ENCODE assay signal across 15 cellular contexts in the genomic region with DNA sequence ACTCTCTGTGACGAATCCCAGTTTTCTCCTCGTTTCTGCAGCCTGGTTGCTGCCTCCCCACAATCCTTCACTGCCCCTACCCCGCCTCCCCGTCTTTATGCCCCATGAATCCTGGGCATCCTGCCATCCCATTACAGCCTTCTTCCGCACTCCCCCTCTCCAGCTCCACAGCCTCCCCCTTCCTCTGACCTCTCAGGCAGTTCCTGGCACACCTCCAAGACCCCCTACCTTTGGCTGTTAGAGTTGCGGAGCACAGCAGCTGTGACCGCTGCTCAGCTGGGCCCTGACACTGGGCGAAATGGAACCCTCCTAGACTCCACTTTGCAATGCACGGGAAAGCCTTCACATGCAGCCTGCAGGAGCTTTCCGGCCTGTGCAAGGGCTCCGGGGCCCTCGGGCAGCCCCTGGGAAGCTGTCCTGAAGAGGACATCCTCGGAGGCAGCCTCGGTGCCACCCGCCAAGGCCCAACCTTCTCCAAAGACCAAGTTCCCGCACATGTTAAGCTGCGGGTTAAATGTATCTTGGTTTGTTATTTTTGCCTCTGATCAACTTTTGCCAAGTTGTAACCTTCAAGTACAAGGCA.
DNase-seq lines count a peak whose midpoint lies in the region; TF ChIP-seq lines count a peak whose summit lies in the region.
"Had no signal": no experiment of that assay in that cellular context is flagged by ENCODE, and none has a peak within 500 bp of the region (broad histone marks: within the 10 kb centered on the region; RNA-seq: fewer than 3 reads in every experiment).

No MANE protein-coding gene starts in this region.

- H3K27ac ChIP-seq in HEK293 (ENCODE audit: extremely low read depth, low read depth, low read length) (peak overlapping the region; percentile 24; the same call in 1 of the 2 replicates), layer of hippocampus (ENCODE audit: low read depth, low read length) (peak overlapping the region; percentile 63)
- H3K27ac ChIP-seq: psoas muscle had no signal

- H3K9me3 Mint-ChIP-seq in immature natural killer cell: peaks cover 0 to 2% (median 0%) of the 10 kb centered on the region in 6 donors

- POLR2A ChIA-PET in HEK293 (lab: Yijun Ruan, JAX): no interaction called here

- DNase-seq in Ammon's horn (ENCODE audit: low spot score) (peak; percentile 83), anterior cingulate cortex (lab: John Stamatoyannopoulos, UW) (peak in 46 of 58 donors; percentile 4 to 82 (median 36)), UCSD-AML1 (lab: John Stamatoyannopoulos, UW; ENCODE audit: unreplicated experiment) (no peak), AG08395 (ENCODE audit: low spot score) (no peak), immature natural killer cell (no peak)
- no peak for DNase-seq in activated CD8-positive, alpha-beta memory T cell treated with anti-CD3 and anti-CD28 coated beads, Interleukin-2, amount 50 U/mL, for 4 hours
- DNase-seq: activated CD4-positive, alpha-beta T cell treated with anti-CD3 and anti-CD28 coated beads for 36 hours; activated gamma-delta T cell; HCEC 1CT; MV-4-11; psoas muscle; stimulated activated CD4-positive, alpha-beta T cell treated with anti-CD3 and anti-CD28 coated beads, Interleukin-1b, Interleukin-23, amount 100 ng/mL, for 48 hours had no signal

- CTCF ChIA-PET in HEK293 (lab: Yijun Ruan, JAX): interaction anchor here (0.6 to 5.6 kb wide), 2 partner anchors 162 to 258 kb away, joined by 3 to 27 read pairs; no protein-coding TSS in a partner anchor

- peak; percentile 18; the same call in 1 of the 2 replicates for TF ChIP-seq CTCF in HEK293 (tag by site-specific recombination; IDR thresholded peaks at IDR 0.05)

- peaks cover 17% of the 10 kb centered on the region for H3K4me1 ChIP-seq in HEK293 (ENCODE audit: control insufficient read depth, insufficient read depth, low read length)

- peaks cover 2 to 9% (median 8%) of the 10 kb centered on the region in 3 donors for H3K27me3 Mint-ChIP-seq in immature natural killer cell (ENCODE audit: low read depth in 3 of 3)

- H3K4me3 Mint-ChIP-seq in immature natural killer cell: no peak overlapping the region
- H3K4me3 Mint-ChIP-seq: activated CD4-positive, alpha-beta T cell treated with anti-CD3 and anti-CD28 coated beads for 36 hours; B cell had no signal

- H3K36me3 Mint-ChIP-seq in immature natural killer cell: no peaks in the 10 kb centered on the region

- H3K9me3 ChIP-seq in HEK293 (ENCODE audit: control insufficient read depth, insufficient read depth, low read depth, low read length): no peaks in the 10 kb centered on the region
- H3K9me3 ChIP-seq: psoas muscle had no signal

- H3K4me1 Mint-ChIP-seq in immature natural killer cell: no peaks in the 10 kb centered on the region
- H3K4me1 Mint-ChIP-seq: activated CD4-positive, alpha-beta T cell treated with anti-CD3 and anti-CD28 coated beads for 36 hours; B cell had no signal

- no peaks in the 10 kb centered on the region for H3K36me3 ChIP-seq in HEK293 (ENCODE audit: control insufficient read depth in 2 of 2, insufficient read depth in 1 of 2, low read length in 2 of 2)

- no peak overlapping the region for H3K27ac Mint-ChIP-seq in immature natural killer cell
- H3K27ac Mint-ChIP-seq: activated CD4-positive, alpha-beta T cell treated with anti-CD3 and anti-CD28 coated beads for 36 hours; B cell had no signal

- no peak overlapping the region for H3K4me3 ChIP-seq in HEK293 (ENCODE audit: low read depth, low read length)
- H3K4me3 ChIP-seq: psoas muscle had no signal

- H3K27me3 ChIP-seq in layer of hippocampus (ENCODE audit: control insufficient read depth, insufficient read depth, low read length): no peaks in the 10 kb centered on the region

TF ChIP-seq in HEK293, 187 proteins besides CTCF, POLR2A, EP300 and RAD21 (continues in another document):
- TF ChIP-seq SCRT1 (tag by site-specific recombination; IDR thresholded peaks at IDR 0.05; ENCODE audit: borderline replicate concordance) (no peak), ZNF561 (tag by site-specific recombination; IDR thresholded peaks at IDR 0.05; ENCODE audit: borderline replicate concordance) (no peak), SCRT2 (tag by site-specific recombination; IDR thresholded peaks at IDR 0.05) (no peak), ZNF37A (tag by site-specific recombination; IDR thresholded peaks at IDR 0.05) (no peak), ZNF677 (tag by site-specific recombination; IDR thresholded peaks at IDR 0.05) (no peak), ZNF596 (tag by site-specific recombination; IDR thresholded peaks at IDR 0.05) (no peak), GLIS2 (tag by site-specific recombination; IDR thresholded peaks at IDR 0.05) (peak; percentile 75; the same call in 1 of the 2 replicates), ZNF670 (tag by site-specific recombination; IDR thresholded peaks at IDR 0.05; ENCODE audit: low read depth) (no peak), ZNF16 (tag by site-specific recombination; IDR thresholded peaks at IDR 0.05; ENCODE audit: low read depth) (no peak), WT1 (tag by site-specific recombination; IDR thresholded peaks at IDR 0.05) (peak; percentile 51), ZNF830 (tag by site-specific recombination; IDR thresholded peaks at IDR 0.05; ENCODE audit: low read depth) (no peak), ZNF514 (tag by site-specific recombination; IDR thresholded peaks at IDR 0.05) (no peak), ZNF529 (tag by site-specific recombination; IDR thresholded peaks at IDR 0.05; ENCODE audit: insufficient replicate concordance) (no peak), ZNF133 (tag by site-specific recombination; IDR thresholded peaks at IDR 0.05) (no peak), SP7 (tag by site-specific recombination; IDR thresholded peaks at IDR 0.05) (no peak), ZNF114 (tag by site-specific recombination; IDR thresholded peaks at IDR 0.05) (no peak), ZNF169 (tag by site-specific recombination; IDR thresholded peaks at IDR 0.05) (no peak), PRDM1 (tag by site-specific recombination; IDR thresholded peaks at IDR 0.05) (no peak), ZNF610 (tag by site-specific recombination; IDR thresholded peaks at IDR 0.05; ENCODE audit: borderline replicate concordance) (0 out of 2 replicates have a peak, but pooled peaks have one; percentile 54), ZNF776 (tag by site-specific recombination; IDR thresholded peaks at IDR 0.05; ENCODE audit: borderline replicate concordance) (no peak), ZNF621 (tag by site-specific recombination; IDR thresholded peaks at IDR 0.05) (no peak), ZNF366 (tag by site-specific recombination; conservative IDR thresholded peaks at IDR 0.05) (no peak), ZNF785 (tag by site-specific recombination; IDR thresholded peaks at IDR 0.05) (no peak)
- TF ChIP-seq, protein P1, sequence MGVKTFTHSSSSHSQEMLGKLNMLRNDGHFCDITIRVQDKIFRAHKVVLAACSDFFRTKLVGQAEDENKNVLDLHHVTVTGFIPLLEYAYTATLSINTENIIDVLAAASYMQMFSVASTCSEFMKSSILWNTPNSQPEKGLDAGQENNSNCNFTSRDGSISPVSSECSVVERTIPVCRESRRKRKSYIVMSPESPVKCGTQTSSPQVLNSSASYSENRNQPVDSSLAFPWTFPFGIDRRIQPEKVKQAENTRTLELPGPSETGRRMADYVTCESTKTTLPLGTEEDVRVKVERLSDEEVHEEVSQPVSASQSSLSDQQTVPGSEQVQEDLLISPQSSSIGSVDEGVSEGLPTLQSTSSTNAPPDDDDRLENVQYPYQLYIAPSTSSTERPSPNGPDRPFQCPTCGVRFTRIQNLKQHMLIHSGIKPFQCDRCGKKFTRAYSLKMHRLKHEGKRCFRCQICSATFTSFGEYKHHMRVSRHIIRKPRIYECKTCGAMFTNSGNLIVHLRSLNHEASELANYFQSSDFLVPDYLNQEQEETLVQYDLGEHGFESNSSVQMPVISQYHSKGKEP (tag by site-specific recombination; IDR thresholded peaks at IDR 0.05): 0 out of 2 replicates have a peak, but pooled peaks have one; percentile 9
- TF ChIP-seq, protein P2, sequence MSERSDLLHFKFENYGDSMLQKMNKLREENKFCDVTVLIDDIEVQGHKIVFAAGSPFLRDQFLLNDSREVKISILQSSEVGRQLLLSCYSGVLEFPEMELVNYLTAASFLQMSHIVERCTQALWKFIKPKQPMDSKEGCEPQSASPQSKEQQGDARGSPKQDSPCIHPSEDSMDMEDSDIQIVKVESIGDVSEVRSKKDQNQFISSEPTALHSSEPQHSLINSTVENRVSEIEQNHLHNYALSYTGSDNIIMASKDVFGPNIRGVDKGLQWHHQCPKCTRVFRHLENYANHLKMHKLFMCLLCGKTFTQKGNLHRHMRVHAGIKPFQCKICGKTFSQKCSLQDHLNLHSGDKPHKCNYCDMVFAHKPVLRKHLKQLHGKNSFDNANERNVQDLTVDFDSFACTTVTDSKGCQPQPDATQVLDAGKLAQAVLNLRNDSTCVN (tag by site-specific recombination; optimal IDR thresholded peaks at IDR 0.05): no peak
- TF ChIP-seq, protein P3, sequence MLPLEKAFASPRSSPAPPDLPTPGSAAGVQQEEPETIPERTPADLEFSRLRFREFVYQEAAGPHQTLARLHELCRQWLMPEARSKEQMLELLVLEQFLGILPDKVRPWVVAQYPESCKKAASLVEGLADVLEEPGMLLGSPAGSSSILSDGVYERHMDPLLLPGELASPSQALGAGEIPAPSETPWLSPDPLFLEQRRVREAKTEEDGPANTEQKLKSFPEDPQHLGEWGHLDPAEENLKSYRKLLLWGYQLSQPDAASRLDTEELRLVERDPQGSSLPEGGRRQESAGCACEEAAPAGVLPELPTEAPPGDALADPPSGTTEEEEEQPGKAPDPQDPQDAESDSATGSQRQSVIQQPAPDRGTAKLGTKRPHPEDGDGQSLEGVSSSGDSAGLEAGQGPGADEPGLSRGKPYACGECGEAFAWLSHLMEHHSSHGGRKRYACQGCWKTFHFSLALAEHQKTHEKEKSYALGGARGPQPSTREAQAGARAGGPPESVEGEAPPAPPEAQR (tag by site-specific recombination; IDR thresholded peaks at IDR 0.05): no peak
- TF ChIP-seq, protein P4, sequence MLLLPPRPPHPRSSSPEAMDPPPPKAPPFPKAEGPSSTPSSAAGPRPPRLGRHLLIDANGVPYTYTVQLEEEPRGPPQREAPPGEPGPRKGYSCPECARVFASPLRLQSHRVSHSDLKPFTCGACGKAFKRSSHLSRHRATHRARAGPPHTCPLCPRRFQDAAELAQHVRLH (tag by site-specific recombination; IDR thresholded peaks at IDR 0.05): no peak

Comparison
In these comparisons a context has a peak if more than half of its experiments do, and no peak if none do; other contexts are left out.
1. DNase-seq: peak in Ammon's horn (single experiment) and anterior cingulate cortex (46 of 58); none in UCSD-AML1 (single experiment), AG08395 (single experiment), immature natural killer cell (0 of 3) and activated CD8-positive, alpha-beta memory T cell treated with anti-CD3 and anti-CD28 coated beads, Interleukin-2, amount 50 U/mL, for 4 hours (single experiment).